Comparison of ENCODE assay signal across 1 cellular context in the genomic region with DNA sequence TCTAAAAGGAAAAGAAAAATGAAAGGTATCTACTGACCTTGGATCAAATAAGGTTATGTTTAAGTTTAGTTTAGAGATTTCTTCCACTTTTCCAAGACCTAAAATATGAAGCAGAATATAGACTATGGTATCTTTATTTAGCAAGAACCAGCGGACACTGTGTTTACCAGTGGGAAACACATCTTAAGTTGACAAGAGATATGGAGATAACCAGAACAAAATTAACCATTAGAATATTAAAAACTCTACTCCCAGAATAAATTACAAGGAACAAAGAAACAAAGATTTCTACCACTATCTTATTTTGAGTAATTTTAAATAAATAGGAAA.
TF ChIP-seq lines count a peak whose summit lies in the region.

No MANE protein-coding gene starts in this region.

TF ChIP-seq in K562, 482 proteins besides CTCF, POLR2A, EP300 and RAD21 (continued from another document and continues in another):
- TF ChIP-seq KDM4B (IDR thresholded peaks at IDR 0.05; ENCODE audit: borderline replicate concordance in 2 of 2, low read depth in 1 of 2), result no peak
- TF ChIP-seq MTA1 (IDR thresholded peaks at IDR 0.05; ENCODE audit: borderline replicate concordance), result peak; percentile 5
- TF ChIP-seq ZNF274 (IDR thresholded peaks at IDR 0.05; ENCODE audit: borderline replicate concordance, low read depth, low read length), result no peak
- no peak for TF ChIP-seq CREB5 (CRISPR knock-in tag; IDR thresholded peaks at IDR 0.05)
- no peak for TF ChIP-seq ELF4 (CRISPR knock-in tag; IDR thresholded peaks at IDR 0.05)
- TF ChIP-seq MLLT1 (IDR thresholded peaks at IDR 0.05), result 0 out of 4 replicates have a peak, but pooled peaks of 1 of the 2 experiments have one; percentile 1
- TF ChIP-seq ZFP30 (CRISPR knock-in tag; IDR thresholded peaks at IDR 0.05; ENCODE audit: borderline replicate concordance), result no peak
- no peak for TF ChIP-seq ATF1 (CRISPR knock-in tag; IDR thresholded peaks at IDR 0.05)
- TF ChIP-seq ATF1 (tag; IDR thresholded peaks at IDR 0.05), result peak; percentile 22; the same call in 1 of the 2 replicates
- TF ChIP-seq, protein P1, sequence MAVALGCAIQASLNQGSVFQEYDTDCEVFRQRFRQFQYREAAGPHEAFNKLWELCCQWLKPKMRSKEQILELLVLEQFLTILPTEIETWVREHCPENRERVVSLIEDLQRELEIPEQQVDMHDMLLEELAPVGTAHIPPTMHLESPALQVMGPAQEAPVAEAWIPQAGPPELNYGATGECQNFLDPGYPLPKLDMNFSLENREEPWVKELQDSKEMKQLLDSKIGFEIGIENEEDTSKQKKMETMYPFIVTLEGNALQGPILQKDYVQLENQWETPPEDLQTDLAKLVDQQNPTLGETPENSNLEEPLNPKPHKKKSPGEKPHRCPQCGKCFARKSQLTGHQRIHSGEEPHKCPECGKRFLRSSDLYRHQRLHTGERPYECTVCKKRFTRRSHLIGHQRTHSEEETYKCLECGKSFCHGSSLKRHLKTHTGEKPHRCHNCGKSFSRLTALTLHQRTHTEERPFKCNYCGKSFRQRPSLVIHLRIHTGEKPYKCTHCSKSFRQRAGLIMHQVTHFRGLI (CRISPR knock-in tag; IDR thresholded peaks at IDR 0.05), result no peak
- no peak for TF ChIP-seq USF2 (CRISPR knock-in tag; IDR thresholded peaks at IDR 0.05)
- TF ChIP-seq ZNF253 (CRISPR knock-in tag; conservative IDR thresholded peaks at IDR 0.05), result no peak
- TF ChIP-seq CCNT2 (IDR thresholded peaks at IDR 0.05; ENCODE audit: borderline replicate concordance, extremely low read depth, insufficient read length, low read depth, low read length), result no peak
- TF ChIP-seq, protein P2, sequence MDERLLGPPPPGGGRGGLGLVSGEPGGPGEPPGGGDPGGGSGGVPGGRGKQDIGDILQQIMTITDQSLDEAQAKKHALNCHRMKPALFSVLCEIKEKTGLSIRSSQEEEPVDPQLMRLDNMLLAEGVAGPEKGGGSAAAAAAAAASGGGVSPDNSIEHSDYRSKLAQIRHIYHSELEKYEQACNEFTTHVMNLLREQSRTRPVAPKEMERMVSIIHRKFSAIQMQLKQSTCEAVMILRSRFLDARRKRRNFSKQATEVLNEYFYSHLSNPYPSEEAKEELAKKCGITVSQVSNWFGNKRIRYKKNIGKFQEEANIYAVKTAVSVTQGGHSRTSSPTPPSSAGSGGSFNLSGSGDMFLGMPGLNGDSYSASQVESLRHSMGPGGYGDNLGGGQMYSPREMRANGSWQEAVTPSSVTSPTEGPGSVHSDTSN (CRISPR knock-in tag; IDR thresholded peaks at IDR 0.05; ENCODE audit: low read depth), result no peak
- TF ChIP-seq, protein P2 (tag; conservative IDR thresholded peaks at IDR 0.05; ENCODE audit: low read depth), result 0 out of 2 replicates have a peak, but pooled peaks have one; percentile 4
- TF ChIP-seq NR2C2 (CRISPR knock-in tag; IDR thresholded peaks at IDR 0.05), result no peak
- peak; percentile 52; the same call in 1 of the 2 replicates for TF ChIP-seq NR2C2 (tag; IDR thresholded peaks at IDR 0.05)
- no peak for TF ChIP-seq EP400 (IDR thresholded peaks at IDR 0.05)
- TF ChIP-seq CBFA2T2 (conservative IDR thresholded peaks at IDR 0.05), result no peak
- TF ChIP-seq, protein P3, sequence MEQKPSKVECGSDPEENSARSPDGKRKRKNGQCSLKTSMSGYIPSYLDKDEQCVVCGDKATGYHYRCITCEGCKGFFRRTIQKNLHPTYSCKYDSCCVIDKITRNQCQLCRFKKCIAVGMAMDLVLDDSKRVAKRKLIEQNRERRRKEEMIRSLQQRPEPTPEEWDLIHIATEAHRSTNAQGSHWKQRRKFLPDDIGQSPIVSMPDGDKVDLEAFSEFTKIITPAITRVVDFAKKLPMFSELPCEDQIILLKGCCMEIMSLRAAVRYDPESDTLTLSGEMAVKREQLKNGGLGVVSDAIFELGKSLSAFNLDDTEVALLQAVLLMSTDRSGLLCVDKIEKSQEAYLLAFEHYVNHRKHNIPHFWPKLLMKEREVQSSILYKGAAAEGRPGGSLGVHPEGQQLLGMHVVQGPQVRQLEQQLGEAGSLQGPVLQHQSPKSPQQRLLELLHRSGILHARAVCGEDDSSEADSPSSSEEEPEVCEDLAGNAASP (IDR thresholded peaks at IDR 0.05), result no peak
- TF ChIP-seq, protein P4, sequence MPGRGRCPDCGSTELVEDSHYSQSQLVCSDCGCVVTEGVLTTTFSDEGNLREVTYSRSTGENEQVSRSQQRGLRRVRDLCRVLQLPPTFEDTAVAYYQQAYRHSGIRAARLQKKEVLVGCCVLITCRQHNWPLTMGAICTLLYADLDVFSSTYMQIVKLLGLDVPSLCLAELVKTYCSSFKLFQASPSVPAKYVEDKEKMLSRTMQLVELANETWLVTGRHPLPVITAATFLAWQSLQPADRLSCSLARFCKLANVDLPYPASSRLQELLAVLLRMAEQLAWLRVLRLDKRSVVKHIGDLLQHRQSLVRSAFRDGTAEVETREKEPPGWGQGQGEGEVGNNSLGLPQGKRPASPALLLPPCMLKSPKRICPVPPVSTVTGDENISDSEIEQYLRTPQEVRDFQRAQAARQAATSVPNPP (IDR thresholded peaks at IDR 0.05; ENCODE audit: borderline replicate concordance, insufficient read depth, insufficient read length), result no peak
- no peak for TF ChIP-seq CBX2 (IDR thresholded peaks at IDR 0.05; ENCODE audit: insufficient read depth, low read length, poor library complexity, severe bottlenecking)
- no peak for TF ChIP-seq NCOA1 (IDR thresholded peaks at IDR 0.05; ENCODE audit: low read depth)
- no peak for TF ChIP-seq CEBPB (tag; IDR thresholded peaks at IDR 0.05)
- TF ChIP-seq VEZF1 (CRISPR knock-in tag; IDR thresholded peaks at IDR 0.05), result peak; percentile 3; the same call in 1 of the 2 replicates
- no peak for TF ChIP-seq MCM3 (IDR thresholded peaks at IDR 0.05)
- TF ChIP-seq MXI1 (IDR thresholded peaks at IDR 0.05; ENCODE audit: low read depth, low read length), result no peak
- peak; percentile 57; the same call in 1 of the 2 replicates for TF ChIP-seq TRIM28 (IDR thresholded peaks at IDR 0.05)
- no peak for TF ChIP-seq ZNF507 (tag; conservative IDR thresholded peaks at IDR 0.05)
- TF ChIP-seq, protein P5, sequence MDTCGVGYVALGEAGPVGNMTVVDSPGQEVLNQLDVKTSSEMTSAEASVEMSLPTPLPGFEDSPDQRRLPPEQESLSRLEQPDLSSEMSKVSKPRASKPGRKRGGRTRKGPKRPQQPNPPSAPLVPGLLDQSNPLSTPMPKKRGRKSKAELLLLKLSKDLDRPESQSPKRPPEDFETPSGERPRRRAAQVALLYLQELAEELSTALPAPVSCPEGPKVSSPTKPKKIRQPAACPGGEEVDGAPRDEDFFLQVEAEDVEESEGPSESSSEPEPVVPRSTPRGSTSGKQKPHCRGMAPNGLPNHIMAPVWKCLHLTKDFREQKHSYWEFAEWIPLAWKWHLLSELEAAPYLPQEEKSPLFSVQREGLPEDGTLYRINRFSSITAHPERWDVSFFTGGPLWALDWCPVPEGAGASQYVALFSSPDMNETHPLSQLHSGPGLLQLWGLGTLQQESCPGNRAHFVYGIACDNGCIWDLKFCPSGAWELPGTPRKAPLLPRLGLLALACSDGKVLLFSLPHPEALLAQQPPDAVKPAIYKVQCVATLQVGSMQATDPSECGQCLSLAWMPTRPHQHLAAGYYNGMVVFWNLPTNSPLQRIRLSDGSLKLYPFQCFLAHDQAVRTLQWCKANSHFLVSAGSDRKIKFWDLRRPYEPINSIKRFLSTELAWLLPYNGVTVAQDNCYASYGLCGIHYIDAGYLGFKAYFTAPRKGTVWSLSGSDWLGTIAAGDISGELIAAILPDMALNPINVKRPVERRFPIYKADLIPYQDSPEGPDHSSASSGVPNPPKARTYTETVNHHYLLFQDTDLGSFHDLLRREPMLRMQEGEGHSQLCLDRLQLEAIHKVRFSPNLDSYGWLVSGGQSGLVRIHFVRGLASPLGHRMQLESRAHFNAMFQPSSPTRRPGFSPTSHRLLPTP (IDR thresholded peaks at IDR 0.05; ENCODE audit: borderline replicate concordance, extremely low read depth, insufficient read length), result no peak
- peak in 1 of 2 experiments; percentile 3; a peak in 1 of 4 replicates for TF ChIP-seq ETV6 (IDR thresholded peaks at IDR 0.05; ENCODE audit: borderline replicate concordance in 1 of 2, low read depth in 2 of 2, low read length in 1 of 2)
- no peak for TF ChIP-seq ETV6 (CRISPR knock-in tag; IDR thresholded peaks at IDR 0.05; ENCODE audit: borderline replicate concordance)
- TF ChIP-seq POLR2AphosphoS2 (IDR thresholded peaks at IDR 0.05; ENCODE audit: low read length), result no peak
- TF ChIP-seq TSC22D4 (tag; IDR thresholded peaks at IDR 0.05), result no peak
- no peak for TF ChIP-seq ZFX (CRISPR knock-in tag; IDR thresholded peaks at IDR 0.05)
- no peak for TF ChIP-seq TSHZ1 (CRISPR knock-in tag; IDR thresholded peaks at IDR 0.05)
- peak; percentile 8 for TF ChIP-seq ZNF766 (CRISPR knock-in tag; conservative IDR thresholded peaks at IDR 0.05)
- TF ChIP-seq, protein P6, sequence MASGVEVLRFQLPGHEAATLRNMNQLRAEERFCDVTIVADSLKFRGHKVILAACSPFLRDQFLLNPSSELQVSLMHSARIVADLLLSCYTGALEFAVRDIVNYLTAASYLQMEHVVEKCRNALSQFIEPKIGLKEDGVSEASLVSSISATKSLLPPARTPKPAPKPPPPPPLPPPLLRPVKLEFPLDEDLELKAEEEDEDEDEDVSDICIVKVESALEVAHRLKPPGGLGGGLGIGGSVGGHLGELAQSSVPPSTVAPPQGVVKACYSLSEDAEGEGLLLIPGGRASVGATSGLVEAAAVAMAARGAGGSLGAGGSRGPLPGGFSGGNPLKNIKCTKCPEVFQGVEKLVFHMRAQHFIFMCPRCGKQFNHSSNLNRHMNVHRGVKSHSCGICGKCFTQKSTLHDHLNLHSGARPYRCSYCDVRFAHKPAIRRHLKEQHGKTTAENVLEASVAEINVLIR (CRISPR knock-in tag; IDR thresholded peaks at IDR 0.05), result no peak
- peak; percentile 49; the same call in 1 of the 2 replicates for TF ChIP-seq POLR2H (tag; IDR thresholded peaks at IDR 0.05; ENCODE audit: low read depth)
- TF ChIP-seq TAF15 (IDR thresholded peaks at IDR 0.05; ENCODE audit: low read depth, low read length), result no peak
